Comparison of ENCODE assay signal across 22 cellular contexts in genomic region chr5:9799601-9800000, GRCh38.
DNase-seq lines count a peak whose midpoint lies in the region; ATAC-seq and TF ChIP-seq lines count a peak whose summit lies in the region.
"Had no signal": no experiment of that assay in that cellular context is flagged by ENCODE, and none has a peak within 500 bp of the region (broad histone marks: within the 10 kb centered on the region; RNA-seq: fewer than 3 reads in every experiment).

No MANE protein-coding gene starts in this region.

- H3K4me3 ChIP-seq in fibroblast of villous mesenchyme (ENCODE audit: low read depth, low read length), result no peak overlapping the region
- H3K4me3 ChIP-seq: BLaER1 had no signal

- no peak for ATAC-seq in GM19397 (IDR thresholded peaks at IDR 0.05; ENCODE audit: unreplicated experiment)

- peaks cover 17% of the 10 kb centered on the region for H3K27me3 Mint-ChIP-seq in nephron (ENCODE audit: low read depth)
- H3K27me3 Mint-ChIP-seq: CD4-positive, alpha-beta memory T cell; CD4-positive, CD25-positive, alpha-beta regulatory T cell; CD8-positive, alpha-beta memory T cell had no signal

- H3K36me3 Mint-ChIP-seq in nephron (ENCODE audit: low read depth), result peaks cover 6% of the 10 kb centered on the region
- H3K36me3 Mint-ChIP-seq: CD14-positive monocyte; CD4-positive, alpha-beta memory T cell; CD4-positive, CD25-positive, alpha-beta regulatory T cell; CD8-positive, alpha-beta memory T cell had no signal

- peak; percentile 83 for DNase-seq in fibroblast of villous mesenchyme (ENCODE audit: low read depth)
- DNase-seq in putamen (ENCODE audit: low spot score), result no peak
- no peak for DNase-seq in GM10266 (ENCODE audit: extremely low spot score)
- DNase-seq: 8988T; ACHN; BE2C; C1 segment of cervical spinal cord; CD4-positive, alpha-beta memory T cell; CD4-positive, CD25-positive, alpha-beta regulatory T cell; CD8-positive, alpha-beta memory T cell; COR-L47; DMS 273 treated with DMSO at 0.1 percent for 48 hours; DMS153; DMS53; DMS79; DND-41; EL; GDM1 had no signal

- TF ChIP-seq CTCF in fibroblast of villous mesenchyme (IDR thresholded peaks at IDR 0.05; ENCODE audit: insufficient read depth, low read depth, low read length), result no peak
- no peak for TF ChIP-seq CTCF in nephron (IDR thresholded peaks at IDR 0.05; ENCODE audit: unreplicated experiment in 3 of 3)
- TF ChIP-seq CTCF in GM10266 (IDR thresholded peaks at IDR 0.05; ENCODE audit: control insufficient read depth, insufficient read depth, low read depth, missing control alignments), result no peak

- H3K27ac Mint-ChIP-seq in nephron, result peak overlapping the region; percentile 32 to 70 (median 39)
- H3K27ac Mint-ChIP-seq: CD14-positive monocyte; CD4-positive, alpha-beta memory T cell; CD4-positive, CD25-positive, alpha-beta regulatory T cell; CD8-positive, alpha-beta memory T cell had no signal

- H3K4me1 Mint-ChIP-seq in nephron, result peaks cover 10% of the 10 kb centered on the region
- H3K4me1 Mint-ChIP-seq: CD14-positive monocyte; CD4-positive, alpha-beta memory T cell; CD4-positive, CD25-positive, alpha-beta regulatory T cell; CD8-positive, alpha-beta memory T cell had no signal

- peaks cover 18% of the 10 kb centered on the region for H3K9me3 Mint-ChIP-seq in nephron

- H3K4me3 Mint-ChIP-seq in nephron, result no peak overlapping the region
- H3K4me3 Mint-ChIP-seq: CD14-positive monocyte; CD4-positive, alpha-beta memory T cell; CD4-positive, CD25-positive, alpha-beta regulatory T cell; CD8-positive, alpha-beta memory T cell had no signal
